ENCODE assay signal across 23 cellular contexts in the genomic region with DNA sequence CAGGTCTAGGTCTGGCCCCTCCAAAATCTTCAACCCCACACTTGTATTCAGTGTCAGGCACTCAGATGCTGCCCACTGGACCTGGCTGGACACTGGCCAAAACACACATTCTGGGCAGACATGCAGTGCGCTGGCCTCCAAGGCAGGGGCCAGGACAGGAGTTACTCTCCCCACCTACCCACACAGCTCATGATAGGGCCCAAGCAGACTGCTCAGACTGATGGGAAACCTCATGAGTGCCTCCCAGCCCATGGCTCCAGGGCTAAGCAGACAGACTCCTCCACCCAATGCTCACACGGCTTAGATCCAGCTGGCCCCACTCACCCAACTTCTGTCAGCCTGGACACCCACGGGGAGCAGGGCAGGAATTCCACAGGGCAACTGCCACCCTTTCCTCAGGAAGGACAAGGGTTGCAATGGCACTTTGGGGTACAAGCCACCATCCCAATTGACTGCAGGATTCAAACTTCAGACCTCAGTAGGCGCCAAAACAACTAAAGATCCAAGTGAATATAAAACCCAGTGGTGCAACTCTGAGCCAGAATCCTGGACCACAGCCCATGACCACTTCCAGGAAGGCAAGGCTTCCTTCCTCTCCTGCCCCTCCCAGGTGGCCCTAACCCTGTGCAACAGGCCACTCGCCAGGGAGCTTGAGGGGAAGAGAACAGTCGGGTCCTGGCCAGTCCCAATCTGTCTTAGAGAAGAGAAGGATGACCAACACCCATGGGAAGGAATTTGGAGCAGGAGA. TPM values are rescaled to one million over a fixed set of nuclear protein-coding genes. Genes with fewer than 3 reads are reported as not detected.
A peak's percentile ranks its signal among the peaks of the same experiment; 100 is the strongest.
DNase-seq lines count a peak whose midpoint lies in the region; ATAC-seq and TF ChIP-seq lines count a peak whose summit lies in the region.
"Had no signal": no experiment of that assay in that cellular context is flagged by ENCODE, and none has a peak within 500 bp of the region (broad histone marks: within the 10 kb centered on the region; RNA-seq: fewer than 3 reads in every experiment).

No MANE protein-coding gene starts in this region.

- no peak overlapping the region for H3K9ac ChIP-seq in BLaER1
- no peak overlapping the region for H3K9ac ChIP-seq in parathyroid adenoma

- H3K9me2 ChIP-seq in PC-9 (ENCODE audit: insufficient read depth) = no peaks in the 10 kb centered on the region

- ATAC-seq in left ventricle myocardium superior = peak; percentile 56
- ATAC-seq: activated CD4-positive, CD25-positive, alpha-beta regulatory T cell treated with anti-CD3 and anti-CD28 coated beads, Interleukin-2, amount 50 U/mL, for 24 hours; naive thymus-derived CD8-positive, alpha-beta T cell had no signal

- H2AFZ ChIP-seq in parathyroid adenoma (no peak overlapping the region), PC-9 (no peak overlapping the region)

- H3K4me3 ChIP-seq in BLaER1 (no peak overlapping the region), parathyroid adenoma (ENCODE audit: low read depth, low read length) (no peak overlapping the region), PC-9 (no peak overlapping the region)
- H3K4me3 ChIP-seq: adrenal gland, skin epidermis, uterus had no signal

- POLR2A ChIA-PET in GM10248 (lab: Yijun Ruan, JAX) (no interaction called here), PC-9 (lab: Charles Lee; ENCODE audit: unreplicated experiment) (interaction anchor here (0.6 kb wide), 1 partner anchor 334 kb away, joined by 10 read pairs; no protein-coding TSS in a partner anchor)

- H3K9me3 ChIP-seq in BLaER1 (no peaks in the 10 kb centered on the region; the same call in 1 of the 2 replicates), parathyroid adenoma (ENCODE audit: control insufficient read depth, low read length) (no peaks in the 10 kb centered on the region), PC-9 (ENCODE audit: insufficient read depth, low read depth) (no peaks in the 10 kb centered on the region)
- H3K9me3 ChIP-seq: adrenal gland, esophagus squamous epithelium, uterus had no signal

- peak overlapping the region; percentile 56 for H3K4me2 ChIP-seq in BLaER1
- no peak overlapping the region for H3K4me2 ChIP-seq in parathyroid adenoma (ENCODE audit: low read length)
- H3K4me2 ChIP-seq in PC-9 = no peak overlapping the region

- peaks cover 21% of the 10 kb centered on the region for H3K4me1 ChIP-seq in BLaER1
- H3K4me1 ChIP-seq in parathyroid adenoma = no peaks in the 10 kb centered on the region
- no peaks in the 10 kb centered on the region for H3K4me1 ChIP-seq in PC-9 (replicated peaks; ENCODE audit: insufficient read depth)
- H3K4me1 ChIP-seq: adrenal gland, uterus had no signal

- H3K79me2 ChIP-seq in parathyroid adenoma = no peaks in the 10 kb centered on the region
- H3K79me2 ChIP-seq in PC-9 (ENCODE audit: low read depth) = no peaks in the 10 kb centered on the region

- intact Hi-C loops in left ventricle myocardium superior (cut with micrococcal nuclease) (no loop called here), PC-9 (cut with micrococcal nuclease; ENCODE audit: unreplicated experiment) (no loop called here)

- no peak overlapping the region for H3K27ac ChIP-seq in BLaER1
- peak overlapping the region; percentile 49 for H3K27ac ChIP-seq in parathyroid adenoma
- H3K27ac ChIP-seq in PC-9 = no peak overlapping the region

- peak; percentile 30 for DNase-seq in activated CD8-positive, alpha-beta memory T cell treated with anti-CD3 and anti-CD28 coated beads, Interleukin-2, amount 50 U/mL, for 48 hours
- DNase-seq in left ventricle myocardium superior (peak; percentile 48), GM10248 (ENCODE audit: extremely low spot score) (no peak), T-helper 2 cell (no peak), PC-9 (no peak)
- DNase-seq in activated naive CD4-positive, alpha-beta T cell treated with Interleukin-2 at 50 U/mL for 16 hours = no peak
- DNase-seq: activated effector memory CD4-positive, alpha-beta T cell treated with Interleukin-2 at 50 U/mL for 16 hours; caudate nucleus; effector CD4-positive, alpha-beta T cell; esophagus squamous epithelium; GOT3; naive thymus-derived CD8-positive, alpha-beta T cell; NCI-H1436; NCI-H774; stimulated activated CD4-positive, alpha-beta T cell treated with anti-CD3 and anti-CD28 coated beads, Interleukin-4, amount 100 ng/mL, for 1 hour; T1000 had no signal

- CTCF ChIA-PET in GM10248 (lab: Yijun Ruan, JAX) (interaction anchor here (0.7 to 2.0 kb wide), 5 partner anchors 11 to 25 kb away, joined by 3 to 12 read pairs (median 4); no protein-coding TSS in a partner anchor), PC-9 (lab: Charles Lee) (interaction anchor here (0.5 to 1.7 kb wide), 2 partner anchors 13 to 384 kb away, joined by 5 to 6 read pairs; no protein-coding TSS in a partner anchor)

- H3K27me3 ChIP-seq in BLaER1 (peaks cover 28% of the 10 kb centered on the region), parathyroid adenoma (ENCODE audit: control insufficient read depth, insufficient read depth, low read length) (no peaks in the 10 kb centered on the region), PC-9 (ENCODE audit: insufficient read depth, low read depth) (no peaks in the 10 kb centered on the region)
- H3K27me3 ChIP-seq: uterus had no signal

- no TSS peak for BruUV-seq in PC-9 (replicated peaks; lab: Mats Ljungman, UMichigan)

- TF ChIP-seq CTCF in parathyroid adenoma (IDR thresholded peaks at IDR 0.05) = no peak
- TF ChIP-seq CTCF in GM10248 (IDR thresholded peaks at IDR 0.05; ENCODE audit: control extremely low read depth, extremely low read depth, low read depth, missing control alignments) = no peak
- no peak for TF ChIP-seq CTCF in PC-9 (conservative IDR thresholded peaks at IDR 0.05)

- H4K20me1 ChIP-seq in BLaER1 (no peaks in the 10 kb centered on the region), PC-9 (ENCODE audit: insufficient read depth) (no peaks in the 10 kb centered on the region)

- H3F3A ChIP-seq in PC-9 (ENCODE audit: insufficient read depth, low read depth) = no peaks in the 10 kb centered on the region

- H3K36me3 ChIP-seq in BLaER1 (no peaks in the 10 kb centered on the region), parathyroid adenoma (ENCODE audit: control insufficient read depth, insufficient read depth, low read length) (no peaks in the 10 kb centered on the region), PC-9 (ENCODE audit: low read depth) (no peaks in the 10 kb centered on the region)
- H3K36me3 ChIP-seq: adrenal gland, esophagus squamous epithelium, uterus had no signal

RNA-seq across cellular contexts. Expression of gene LTF, which starts 1.4 kb away (rescaled TPM):
- total RNA-seq in left ventricle myocardium superior (3.7 TPM), PC-9 (2021) (not detected in 2 replicates)
- total RNA-seq: glomerular endothelial cell; naive thymus-derived CD8-positive, alpha-beta T cell had no signal

RNA-seq across cellular contexts. Expression of gene RTP3, which starts 34.5 kb away (rescaled TPM):
- not detected for total RNA-seq in left ventricle myocardium superior
- total RNA-seq in PC-9 (2021) = not detected in 2 replicates
- total RNA-seq: adrenal gland; esophagus squamous epithelium; glomerular endothelial cell; naive thymus-derived CD8-positive, alpha-beta T cell; uterus had no signal

RNA-seq across cellular contexts. Expression of gene CCRL2, which starts 56.2 kb away (rescaled TPM):
- 1.4 TPM for total RNA-seq in left ventricle myocardium superior
- total RNA-seq in PC-9 (2021) = 1.2 TPM in 2 replicates

Comparison
In these comparisons a context has a peak if more than half of its experiments do, and no peak if none do; other contexts are left out.
1. DNase-seq: peak in activated CD8-positive, alpha-beta memory T cell treated with anti-CD3 and anti-CD28 coated beads, Interleukin-2, amount 50 U/mL, for 48 hours (single experiment) and left ventricle myocardium superior (single experiment); none in GM10248 (single experiment), T-helper 2 cell (0 of 5), activated naive CD4-positive, alpha-beta T cell treated with Interleukin-2 at 50 U/mL for 16 hours (single experiment) and PC-9 (0 of 2).